In the genomic region with DNA sequence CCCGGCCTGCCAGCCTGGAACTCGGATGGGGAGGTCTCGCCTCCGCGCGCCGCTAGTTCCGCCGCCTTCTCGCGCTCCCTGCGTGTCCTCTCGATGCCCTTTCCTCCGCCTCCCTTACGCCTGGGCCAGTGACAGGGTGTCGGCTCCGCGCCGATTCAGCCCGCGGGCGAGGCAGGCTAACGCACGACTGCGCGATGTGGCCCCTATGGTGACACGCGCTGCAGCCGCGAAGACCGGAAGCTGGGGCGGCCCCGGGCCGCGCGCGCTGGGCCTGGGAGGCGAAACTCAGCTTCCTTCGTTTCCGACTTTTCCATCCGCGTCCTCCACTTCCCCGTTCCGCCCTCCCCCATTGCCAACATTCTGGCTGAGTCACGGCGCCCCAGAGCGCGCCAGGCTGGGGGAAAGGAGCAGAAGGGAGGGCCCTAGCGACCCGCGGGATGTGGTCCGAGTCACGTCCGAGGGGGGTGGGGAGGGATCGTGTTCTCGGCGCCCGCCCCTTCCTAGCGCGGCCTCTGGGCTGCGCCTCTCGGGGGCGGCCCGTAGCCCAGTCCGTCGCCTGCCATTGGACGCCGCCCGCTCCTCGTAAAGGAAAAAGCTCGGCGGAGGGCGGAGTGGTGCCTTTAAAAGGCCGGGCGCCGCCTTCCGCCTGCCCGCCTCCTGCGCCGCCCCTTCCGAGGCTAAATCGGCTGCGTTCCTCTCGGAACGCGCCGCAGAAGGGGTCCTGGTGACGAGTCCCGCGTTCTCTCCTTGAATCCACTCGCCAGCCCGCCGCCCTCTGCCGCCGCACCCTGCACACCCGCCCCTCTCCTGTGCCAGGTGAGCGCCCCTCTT, we compare ENCODE assay signal across 8 cellular contexts. TPM values are rescaled to one million over a fixed set of nuclear protein-coding genes. Genes with fewer than 3 reads are reported as not detected.
DNase-seq lines count a peak whose midpoint lies in the region; ATAC-seq and TF ChIP-seq lines count a peak whose summit lies in the region.

TSS of gene ALDOA (plus strand) at position 649 of the 831 bp plus-strand sequence. CDS start 1,138 bp downstream, outside the sequence.

- H3K4me1 ChIP-seq in upper lobe of left lung, result peaks cover 36 to 50% (median 44%) of the 10 kb centered on the region in 4 donors

- peak; percentile 83 for ATAC-seq in HG02798 (IDR thresholded peaks at IDR 0.05; ENCODE audit: poor library complexity, unreplicated experiment)
- peak; percentile 83 to 88 (median 86) for ATAC-seq in T-cell (replicated peaks in 1 of 4)
- ATAC-seq in upper lobe of left lung (ENCODE audit: low FRiP score in 2 of 2), result peak; percentile 96 to 97

- H3K4me3 Mint-ChIP-seq in T-cell, result peak within 1 kb of the TSS; percentile 94 to 99 (median 98)

- no peaks in the 10 kb centered on the region for H3K9me3 Mint-ChIP-seq in T-cell

- peaks cover 26 to 35% (median 33%) of the 10 kb centered on the region in 4 donors for H3K36me3 ChIP-seq in upper lobe of left lung

- H3K27me3 Mint-ChIP-seq in T-cell, result no peaks in the 10 kb centered on the region

- TF ChIP-seq EP300 in upper lobe of left lung (IDR thresholded peaks at IDR 0.05), result peak in 1 of 4 donors; percentile 70

- peak; percentile 32 to 99 (median 96) for TF ChIP-seq POLR2A in upper lobe of left lung (IDR thresholded peaks at IDR 0.05)

- DNase-seq in NCI-H1436 treated with DMSO at 0.1 percent for 48 hours (lab: John Stamatoyannopoulos, UW) (peak; percentile 79), T-cell (peak; percentile 87 to 94 (median 91)), cardiac septum (ENCODE audit: low spot score) (peak; percentile 99), posterior cingulate gyrus (peak; percentile 96 to 100 (median 98)), upper lobe of left lung (peak; percentile 97 to 98)

- WGBS in adipose tissue, 3 donors, result 0 to 1% (median 0%) methylated on average over 81 to 97 of the region's 97 CpGs
- WGBS in upper lobe of left lung, 2 donors, result 0% methylated on average over 5 to 37 of the region's 97 CpGs

- H3K9me3 ChIP-seq in upper lobe of left lung, result no peaks in the 10 kb centered on the region

- peak within 1 kb of the TSS; percentile 98 for H3K27ac Mint-ChIP-seq in T-cell

- H3K4me3 ChIP-seq in GM12875 (ENCODE audit: low read depth, low read length) (peak within 1 kb of the TSS; percentile 78), upper lobe of left lung (peak within 1 kb of the TSS; percentile 73 to 99 (median 76))

- H3K27me3 ChIP-seq in upper lobe of left lung, result no peaks in the 10 kb centered on the region

- intact Hi-C loops in cardiac septum (cut with DNase I), result no loop called here
- intact Hi-C loops in posterior cingulate gyrus (cut with DNase I), result loop anchor here (2.0 kb wide), 1 partner anchor 57 kb away; the partner anchor contains the start of gene MAPK3

- POLR2A ChIA-PET in T-cell (lab: Charles Lee), result interaction anchor here in 1 of 2 donors (1.6 kb wide), 1 partner anchor 11 kb away, joined by 6 read pairs; the partner anchor contains the start of gene PPP4C

- no peak for TF ChIP-seq CTCF in GM12875 (IDR thresholded peaks at IDR 0.05; ENCODE audit: borderline replicate concordance, insufficient read depth, low read depth, low read length)
- TF ChIP-seq CTCF in upper lobe of left lung (IDR thresholded peaks at IDR 0.05), result peak in 4 of 6 experiments; percentile 7 to 33 (median 16)

- H3K4me1 Mint-ChIP-seq in T-cell, result peaks cover 30 to 39% (median 39%) of the 10 kb centered on the region in 3 donors

- H3K36me3 Mint-ChIP-seq in T-cell, result peaks cover 27% of the 10 kb centered on the region

- CTCF ChIA-PET in T-cell (lab: Charles Lee), result interaction anchor here (0.5 to 1.7 kb wide), 3 partner anchors 10 to 26 kb away, joined by 3 to 12 read pairs (median 4); partner anchors contain the start of gene TBX6 (in 1 of the 2)

- peak within 1 kb of the TSS; percentile 99 for H3K27ac ChIP-seq in adipose tissue (ENCODE audit: low read depth, low read length)
- peak within 1 kb of the TSS; percentile 96 to 98 (median 97) for H3K27ac ChIP-seq in upper lobe of left lung

RNA-seq across cellular contexts. Expression of gene ALDOA, which starts in this region (rescaled TPM):
- total RNA-seq in T-cell, result 100 to 1,000 TPM; 367 to 715 (median 567) TPM
- 1,000 to 10,000 TPM in 1 of 3 donors, 100 to 1,000 TPM in 2; 551 to 1,251 (median 711) TPM for polyA plus RNA-seq in adipose tissue
- 3,068 TPM for total RNA-seq in cardiac septum
- total RNA-seq in upper lobe of left lung, result 100 to 1,000 TPM; 303 to 964 (median 731) TPM

Comparison
In these comparisons a context has a peak if more than half of its experiments do, and no peak if none do; other contexts are left out.
1. Peak in every context shown above with its lines: DNase-seq, ATAC-seq, H3K4me3 ChIP-seq and H3K27ac ChIP-seq.